8 cellular contexts compared by ENCODE assay signal in the genomic region with DNA sequence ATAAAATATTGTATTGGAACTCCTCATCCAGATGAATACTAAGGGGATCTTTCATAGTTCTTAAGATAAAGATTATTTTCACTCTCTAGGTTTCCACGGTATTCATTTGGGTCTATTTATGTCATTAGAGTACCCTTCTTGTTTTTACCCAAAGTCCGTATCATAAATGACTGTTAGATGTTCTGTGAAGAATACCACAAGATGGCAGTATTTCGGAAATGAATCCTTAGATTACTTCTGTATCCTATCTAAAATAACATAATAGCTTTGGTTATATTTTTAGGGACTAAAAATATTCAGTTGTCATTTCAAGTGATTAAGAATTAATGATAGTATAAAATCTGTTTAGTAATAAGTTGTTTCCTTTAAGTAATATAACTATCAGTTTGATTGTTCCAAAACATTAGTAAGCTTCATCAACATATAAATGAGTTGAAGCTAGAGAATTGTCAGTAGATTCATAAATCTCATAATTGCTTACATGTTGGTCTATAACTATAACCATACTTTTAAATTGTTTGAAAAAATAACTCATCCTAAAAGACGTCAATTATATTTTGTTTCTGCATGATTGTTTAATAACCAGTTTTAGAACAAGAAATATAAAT.
A peak's percentile ranks its signal among the peaks of the same experiment; 100 is the strongest.
DNase-seq lines count a peak whose midpoint lies in the region; ATAC-seq, FAIRE-seq and TF ChIP-seq lines count a peak whose summit lies in the region.

No MANE protein-coding gene starts in this region.

- POLR2A ChIA-PET in endothelial cell of umbilical vein (lab: Charles Lee), result no interaction called here

- H3K9me1 ChIP-seq in endothelial cell of umbilical vein (replicated peaks; ENCODE audit: control insufficient read depth, extremely low read depth, insufficient read depth, low read length), result no peaks in the 10 kb centered on the region

- H3K27ac ChIP-seq in cardiac muscle cell, result no peak overlapping the region
- H3K27ac ChIP-seq in OCI-LY3 (ENCODE audit: low read length), result no peak overlapping the region
- H3K27ac ChIP-seq in endothelial cell of umbilical vein (ENCODE audit: insufficient read depth, low read depth, low read length), result no peak overlapping the region
- H3K27ac ChIP-seq in psoas muscle, result no peak overlapping the region

- peak; percentile 63 for FAIRE-seq in endothelial cell of umbilical vein (lab: Jason Lieb, UNC)

- H4K20me1 ChIP-seq in OCI-LY3 (ENCODE audit: insufficient read depth, low read length) (no peaks in the 10 kb centered on the region), endothelial cell of umbilical vein (replicated peaks; ENCODE audit: control insufficient read depth, extremely low read depth, insufficient read depth, low read length) (no peaks in the 10 kb centered on the region)

- TF ChIP-seq POLR2A in endothelial cell of umbilical vein (IDR thresholded peaks at IDR 0.05; ENCODE audit: low read depth, low read length), result no peak

- BruUV-seq in endothelial cell of umbilical vein (replicated peaks; lab: Mats Ljungman, UMichigan), result no TSS peak

- CTCF ChIA-PET in endothelial cell of umbilical vein (lab: Charles Lee), result interaction anchor here (0.7 to 4.3 kb wide), 48 partner anchors 9 to 1173 kb away, joined by 3 to 106 read pairs (median 4); a partner anchor contains a TSS

- H2AFZ ChIP-seq in OCI-LY3 (ENCODE audit: low read depth, low read length) (peak overlapping the region; percentile 40; the same call in 1 of the 2 replicates), endothelial cell of umbilical vein (ENCODE audit: low read depth, low read length) (no peak overlapping the region)

- intact Hi-C loops in Right ventricle myocardium inferior (cut with DNase I) (loop anchor here (2.0 kb wide), 1 partner anchor 337 kb away; a partner anchor contains a TSS), endothelial cell of umbilical vein (cut with micrococcal nuclease) (loop anchor here (1.0 kb wide), 4 partner anchors 337 to 790 kb away; no protein-coding TSS in a partner anchor), psoas muscle (cut with DNase I) (loop anchor here (2.0 to 5.0 kb wide), 2 partner anchors 337 kb away; a partner anchor contains a TSS), posterior cingulate gyrus (cut with DNase I) (loop anchor here (2.0 kb wide), 1 partner anchor 337 kb away; a partner anchor contains a TSS)

- 25 to 29% (median 27%) methylated on average over 4 of the region's 4 CpGs for WGBS in psoas muscle, 3 donors

- H3K27me3 ChIP-seq in cardiac muscle cell, result no peaks in the 10 kb centered on the region
- H3K27me3 ChIP-seq in OCI-LY3 (ENCODE audit: low read depth, low read length), result no peaks in the 10 kb centered on the region
- H3K27me3 ChIP-seq in endothelial cell of umbilical vein (ENCODE audit: control insufficient read depth in 2 of 2, insufficient read depth in 2 of 2, low read length in 2 of 2), result no peaks in the 10 kb centered on the region
- H3K27me3 ChIP-seq in psoas muscle (ENCODE audit: insufficient read depth in 3 of 3, low read length in 2 of 3), result no peaks in the 10 kb centered on the region

- no peaks in the 10 kb centered on the region for H3K36me3 ChIP-seq in cardiac muscle cell
- no peaks in the 10 kb centered on the region for H3K36me3 ChIP-seq in OCI-LY3 (replicated peaks; ENCODE audit: low read depth, low read length)
- H3K36me3 ChIP-seq in endothelial cell of umbilical vein (ENCODE audit: control insufficient read depth in 2 of 2, extremely low read depth in 1 of 2, insufficient read depth in 2 of 2, low read length in 2 of 2), result no peaks in the 10 kb centered on the region
- no peaks in the 10 kb centered on the region for H3K36me3 ChIP-seq in psoas muscle (ENCODE audit: insufficient read depth in 1 of 2, low read depth in 1 of 2)

- peak overlapping the region; percentile 23; the same call in 1 of the 2 replicates for H3K4me2 ChIP-seq in OCI-LY3 (ENCODE audit: low read length)
- H3K4me2 ChIP-seq in endothelial cell of umbilical vein (ENCODE audit: insufficient read depth, low read length), result no peak overlapping the region

- no peak for ATAC-seq in Right ventricle myocardium inferior
- peak; percentile 73 for ATAC-seq in HG03520 (IDR thresholded peaks at IDR 0.05; ENCODE audit: unreplicated experiment)
- peak in 2 of 4 donors; percentile 49 to 65 for ATAC-seq in psoas muscle

- H3K4me3 ChIP-seq in cardiac muscle cell, result no peak overlapping the region
- no peak overlapping the region for H3K4me3 ChIP-seq in OCI-LY3 (ENCODE audit: low read length)
- H3K4me3 ChIP-seq in endothelial cell of umbilical vein (replicated peaks in 1 of 3; ENCODE audit: insufficient read depth in 1 of 3, low read depth in 1 of 3, low read length in 3 of 3), result no peak overlapping the region
- H3K4me3 ChIP-seq in psoas muscle, result no peak overlapping the region

- H3K9ac ChIP-seq in OCI-LY3 (ENCODE audit: low read length) (no peak overlapping the region), endothelial cell of umbilical vein (replicated peaks; ENCODE audit: extremely low read depth, insufficient read depth, low read length) (no peak overlapping the region)

- H3K4me1 ChIP-seq in cardiac muscle cell (ENCODE audit: low read depth) (no peaks in the 10 kb centered on the region), OCI-LY3 (ENCODE audit: low read length) (no peaks in the 10 kb centered on the region), endothelial cell of umbilical vein (ENCODE audit: control insufficient read depth, extremely low read depth, insufficient read depth, low read length) (no peaks in the 10 kb centered on the region), psoas muscle (no peaks in the 10 kb centered on the region)

- dilution Hi-C loops in endothelial cell of umbilical vein (cut with MboI; ENCODE audit: extremely low pct_ligation_motif_present, low sequenced_read_pairs), result no loop called here

- DNase-seq in cardiac muscle cell (ENCODE audit: low read depth in 1 of 2, low spot score in 1 of 2) (peak; percentile 45 to 76), Right ventricle myocardium inferior (ENCODE audit: missing footprints) (no peak), endothelial cell of umbilical vein (ENCODE audit: low read depth, low spot score) (peak; percentile 51), psoas muscle (no peak), posterior cingulate gyrus (no peak)
- DNase-seq in stimulated activated naive CD4-positive, alpha-beta T cell treated with Interleukin-2 at 50 U/mL for 16 hours (lab: John Stamatoyannopoulos, UW), result no peak

- H3K9me3 ChIP-seq in cardiac muscle cell (ENCODE audit: low read depth), result no peaks in the 10 kb centered on the region
- H3K9me3 ChIP-seq in OCI-LY3 (ENCODE audit: insufficient read depth, low read length), result no peaks in the 10 kb centered on the region
- H3K9me3 ChIP-seq in endothelial cell of umbilical vein (replicated peaks; ENCODE audit: control insufficient read depth, insufficient read depth, low read length), result no peaks in the 10 kb centered on the region
- no peaks in the 10 kb centered on the region for H3K9me3 ChIP-seq in psoas muscle

- TF ChIP-seq CTCF in cardiac muscle cell (IDR thresholded peaks at IDR 0.05; ENCODE audit: low read depth, low read length), result peak; percentile 51
- peak; percentile 63 for TF ChIP-seq CTCF in OCI-LY3 (IDR thresholded peaks at IDR 0.05; ENCODE audit: low read depth, low read length)
- peak; percentile 17 to 21 for TF ChIP-seq CTCF in endothelial cell of umbilical vein (IDR thresholded peaks at IDR 0.05; ENCODE audit: extremely low read depth in 1 of 2, insufficient read depth in 1 of 2, low read depth in 1 of 2, low read length in 2 of 2)
- TF ChIP-seq CTCF in psoas muscle (IDR thresholded peaks at IDR 0.05), result peak; percentile 49

- H3K79me2 ChIP-seq in OCI-LY3 (ENCODE audit: low read length) (no peaks in the 10 kb centered on the region), endothelial cell of umbilical vein (ENCODE audit: control insufficient read depth, insufficient read depth, low read length) (no peaks in the 10 kb centered on the region)

TF ChIP-seq in endothelial cell of umbilical vein, 7 proteins besides CTCF, POLR2A, EP300 and RAD21:
- TF ChIP-seq GATA2 (IDR thresholded peaks at IDR 0.05; ENCODE audit: insufficient read depth, insufficient read length, low read depth, low read length), result no peak
- no peak for TF ChIP-seq FOS (IDR thresholded peaks at IDR 0.05; ENCODE audit: borderline replicate concordance, insufficient read depth, low read length)
- TF ChIP-seq, protein P1, sequence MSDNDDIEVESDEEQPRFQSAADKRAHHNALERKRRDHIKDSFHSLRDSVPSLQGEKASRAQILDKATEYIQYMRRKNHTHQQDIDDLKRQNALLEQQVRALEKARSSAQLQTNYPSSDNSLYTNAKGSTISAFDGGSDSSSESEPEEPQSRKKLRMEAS (IDR thresholded peaks at IDR 0.05; ENCODE audit: insufficient read depth, insufficient read length), result no peak
- TF ChIP-seq POLR2AphosphoS5 (IDR thresholded peaks at IDR 0.05; ENCODE audit: insufficient read depth, low read depth, low read length), result no peak
- TF ChIP-seq EZH2 (IDR thresholded peaks at IDR 0.05; ENCODE audit: borderline replicate concordance, low read depth, low read length, severe bottlenecking), result no peak
- TF ChIP-seq JUN (IDR thresholded peaks at IDR 0.05; ENCODE audit: borderline replicate concordance, insufficient read depth, insufficient read length, low read depth), result no peak
- TF ChIP-seq MYC (IDR thresholded peaks at IDR 0.05; ENCODE audit: low read depth, low read length), result no peak

Comparison
In these comparisons a context has a peak if more than half of its experiments do, and no peak if none do; other contexts are left out.
1. DNase-seq: peak in cardiac muscle cell (2 of 2) and endothelial cell of umbilical vein (single experiment); none in Right ventricle myocardium inferior (single experiment), psoas muscle (0 of 2), posterior cingulate gyrus (0 of 10) and stimulated activated naive CD4-positive, alpha-beta T cell treated with Interleukin-2 at 50 U/mL for 16 hours (single experiment).
2. Peak in every context shown above with its lines, with median percentiles within 50 percentile points of each other: CTCF ChIP-seq.